ENCODE assay signal across 16 cellular contexts in the genomic region with DNA sequence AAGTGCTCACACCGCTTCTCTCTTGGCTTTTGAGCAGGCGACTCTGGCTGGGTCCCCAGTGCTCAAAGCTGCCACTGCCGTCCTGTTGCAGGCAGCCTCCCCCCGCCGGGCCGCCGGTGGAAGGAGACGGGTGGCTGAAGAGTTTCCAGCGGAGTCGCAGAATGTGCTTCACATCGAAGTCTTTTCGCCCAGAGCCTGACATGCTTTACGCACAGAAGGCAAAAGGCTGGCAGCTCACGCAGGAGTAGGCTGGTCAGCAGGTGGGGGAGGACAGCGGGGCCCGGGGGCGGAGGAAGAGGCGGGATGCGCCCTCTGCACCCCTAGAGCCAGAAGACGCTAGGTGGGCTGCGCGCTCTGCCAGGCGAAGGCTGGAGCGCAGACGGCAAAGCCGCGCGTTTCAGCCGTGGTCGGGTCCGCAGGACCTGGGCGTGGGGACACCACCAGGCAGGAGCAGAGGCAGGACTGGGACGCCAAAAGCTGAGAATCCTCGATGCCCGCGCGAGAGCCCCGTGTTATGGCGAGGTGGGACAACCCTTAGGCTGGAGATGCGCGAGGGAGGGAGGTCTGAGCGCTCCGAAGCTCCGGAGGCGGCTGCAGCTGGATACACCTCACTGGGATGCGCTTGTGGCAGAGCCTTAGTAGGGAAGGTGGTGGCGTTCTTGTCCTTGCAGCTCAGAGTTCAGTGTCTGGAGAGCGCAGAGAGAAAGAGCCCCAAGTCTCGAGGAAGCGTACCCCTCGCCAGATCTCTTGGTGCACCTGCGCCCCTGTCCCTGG. TPM values are rescaled to one million over a fixed set of nuclear protein-coding genes. Genes with fewer than 3 reads are reported as not detected.
DNase-seq lines count a peak whose midpoint lies in the region; ATAC-seq and TF ChIP-seq lines count a peak whose summit lies in the region.
"Had no signal": no experiment of that assay in that cellular context is flagged by ENCODE, and none has a peak within 500 bp of the region (broad histone marks: within the 10 kb centered on the region; RNA-seq: fewer than 3 reads in every experiment).

A gene (plus strand): TSS at position 329 of the 774 bp plus-strand sequence.

- TF ChIP-seq POLR2A in thyroid gland (IDR thresholded peaks at IDR 0.05), result no peak

- H3K27me3 Mint-ChIP-seq in glutamatergic neuron (ENCODE audit: unreplicated experiment) (peaks cover 5% of the 10 kb centered on the region), neural progenitor cell (ENCODE audit: insufficient read depth, low read depth) (peaks cover 16% of the 10 kb centered on the region)
- H3K27me3 Mint-ChIP-seq: CD4-positive, alpha-beta T cell had no signal

- H3K27ac Mint-ChIP-seq in glutamatergic neuron (ENCODE audit: unreplicated experiment) (no peak within 1 kb of the TSS), neural progenitor cell (no peak within 1 kb of the TSS)
- H3K27ac Mint-ChIP-seq: CD4-positive, alpha-beta T cell; dendritic cell treated with granulocyte-macrophage colony-stimulating factor and Interleukin-4, amounts not matched to agents 40 ng/mL and 50 ng/mL, for 4 days had no signal

- H3K9me3 ChIP-seq in NT2/D1 (ENCODE audit: insufficient read depth, low read length), result no peaks in the 10 kb centered on the region
- no peaks in the 10 kb centered on the region for H3K9me3 ChIP-seq in neural progenitor cell (ENCODE audit: low read depth)
- no peaks in the 10 kb centered on the region for H3K9me3 ChIP-seq in thyroid gland
- H3K9me3 ChIP-seq: psoas muscle had no signal

- peak within 1 kb of the TSS; percentile 89 for H3K4me3 Mint-ChIP-seq in glutamatergic neuron (ENCODE audit: unreplicated experiment)
- H3K4me3 Mint-ChIP-seq in neural progenitor cell, result peak within 1 kb of the TSS; percentile 88
- H3K4me3 Mint-ChIP-seq: CD4-positive, alpha-beta T cell; dendritic cell treated with granulocyte-macrophage colony-stimulating factor and Interleukin-4, amounts not matched to agents 40 ng/mL and 50 ng/mL, for 4 days had no signal

- intact Hi-C loops in thyroid gland (cut with DNase I), result no loop called here

- H3K9me3 Mint-ChIP-seq in glutamatergic neuron (ENCODE audit: unreplicated experiment) (peaks cover 1% of the 10 kb centered on the region), neural progenitor cell (no peaks in the 10 kb centered on the region)
- H3K9me3 Mint-ChIP-seq: dendritic cell treated with granulocyte-macrophage colony-stimulating factor and Interleukin-4, amounts not matched to agents 40 ng/mL and 50 ng/mL, for 4 days had no signal

- H3K36me3 Mint-ChIP-seq in glutamatergic neuron (ENCODE audit: unreplicated experiment), result no peaks in the 10 kb centered on the region
- H3K36me3 Mint-ChIP-seq in neural progenitor cell, result no peaks in the 10 kb centered on the region

- H3K36me3 ChIP-seq in H7 (replicated peaks; ENCODE audit: control insufficient read depth, insufficient read depth, low read length) (no peaks in the 10 kb centered on the region), NT2/D1 (ENCODE audit: insufficient read depth, insufficient read length, low read length) (no peaks in the 10 kb centered on the region), neural progenitor cell (no peaks in the 10 kb centered on the region), thyroid gland (no peaks in the 10 kb centered on the region)

- H3K4me3 ChIP-seq in H7 (ENCODE audit: insufficient read depth, low read depth, low read length) (peak within 1 kb of the TSS; percentile 38), NT2/D1 (ENCODE audit: insufficient read length, low read depth) (peak within 1 kb of the TSS; percentile 28), neural progenitor cell (peak within 1 kb of the TSS; percentile 65), thyroid gland (replicated peaks in 1 of 3) (no peak within 1 kb of the TSS)
- H3K4me3 ChIP-seq: GM23248, psoas muscle had no signal

- no peaks in the 10 kb centered on the region for H3F3A ChIP-seq in neural progenitor cell (ENCODE audit: low read depth)

- no peak for ATAC-seq in activated CD4-positive, CD25-positive, alpha-beta regulatory T cell treated with anti-CD3 and anti-CD28 coated beads, Interleukin-2, amount 50 U/mL, for 24 hours
- no peak for ATAC-seq in GM19023 (IDR thresholded peaks at IDR 0.05; ENCODE audit: unreplicated experiment)
- ATAC-seq: psoas muscle had no signal

- WGBS in thyroid gland, 2 donors, result 4 to 6% methylated on average over 37 to 40 of the region's 52 CpGs

- H3K79me2 ChIP-seq in neural progenitor cell (ENCODE audit: low read depth), result no peaks in the 10 kb centered on the region

- TF ChIP-seq CTCF in glutamatergic neuron (IDR thresholded peaks at IDR 0.05; ENCODE audit: partially characterized antibody, unreplicated experiment), result no peak
- TF ChIP-seq CTCF in neural progenitor cell (IDR thresholded peaks at IDR 0.05), result no peak
- no peak for TF ChIP-seq CTCF in thyroid gland (IDR thresholded peaks at IDR 0.05)

- H3K4me1 ChIP-seq in NT2/D1 (ENCODE audit: insufficient read depth, insufficient read length) (no peaks in the 10 kb centered on the region), neural progenitor cell (peaks cover 4% of the 10 kb centered on the region), thyroid gland (no peaks in the 10 kb centered on the region)
- H3K4me1 ChIP-seq: psoas muscle had no signal

- peak; percentile 50 for DNase-seq in H7
- DNase-seq in NT2/D1 (ENCODE audit: low read depth, low spot score), result no peak
- DNase-seq in glutamatergic neuron, result peak; percentile 51
- DNase-seq in neural progenitor cell (ENCODE audit: low spot score), result peak; percentile 61
- DNase-seq in thyroid gland, result no peak
- no peak for DNase-seq in activated CD4-positive, alpha-beta T cell treated with anti-CD3 and anti-CD28 coated beads for 1 hour
- DNase-seq: activated CD4-positive, alpha-beta T cell treated with anti-CD3 and anti-CD28 coated beads for 48 hours; activated naive CD4-positive, alpha-beta T cell; CD4-positive, alpha-beta T cell; GM23248; NCI-H1105 treated with DMSO at 0.1 percent for 48 hours; psoas muscle; stimulated activated CD4-positive, alpha-beta T cell treated with anti-CD3 and anti-CD28 coated beads, Interleukin-4, amount 100 ng/mL, for 24 hours had no signal

- peak within 1 kb of the TSS; percentile 100 for H3K4me2 ChIP-seq in neural progenitor cell

- H4K20me1 ChIP-seq in neural progenitor cell (ENCODE audit: low read depth), result no peaks in the 10 kb centered on the region

- peaks cover 40% of the 10 kb centered on the region for H3K27me3 ChIP-seq in H7 (ENCODE audit: control insufficient read depth, insufficient read depth, low read length)
- peaks cover 28% of the 10 kb centered on the region for H3K27me3 ChIP-seq in NT2/D1 (ENCODE audit: insufficient read depth, insufficient read length)
- H3K27me3 ChIP-seq in neural progenitor cell, result peaks cover 76% of the 10 kb centered on the region
- no peaks in the 10 kb centered on the region for H3K27me3 ChIP-seq in thyroid gland

- no peak within 1 kb of the TSS for H3K27ac ChIP-seq in neural progenitor cell
- no peak within 1 kb of the TSS for H3K27ac ChIP-seq in thyroid gland
- H3K27ac ChIP-seq: GM23248, psoas muscle had no signal

- no peak within 1 kb of the TSS for H3K9ac ChIP-seq in NT2/D1 (ENCODE audit: insufficient read length, low read depth)
- H3K9ac ChIP-seq in neural progenitor cell, result no peak within 1 kb of the TSS
- H3K9ac ChIP-seq: GM23248 had no signal

- H2AFZ ChIP-seq in neural progenitor cell (replicated peaks), result peak within 1 kb of the TSS; percentile 98
- H2AFZ ChIP-seq: GM23248 had no signal

- H3K4me1 Mint-ChIP-seq in glutamatergic neuron (ENCODE audit: low read depth, unreplicated experiment) (no peaks in the 10 kb centered on the region), neural progenitor cell (peaks cover 2% of the 10 kb centered on the region)

RNA-seq across cellular contexts. Expression of the gene that starts here (rescaled TPM):
- not detected in 2 replicates for total RNA-seq in H7 (2014; rRNA removed; shearing (Covaris generic))
- total RNA-seq in glutamatergic neuron (ENCODE audit: unreplicated experiment) (not detected), neural progenitor cell (ENCODE audit: low replicate concordance) (not detected in 2 replicates), thyroid gland (not detected)
- total RNA-seq: CD4-positive, alpha-beta T cell; GM23248; psoas muscle had no signal

Comparison
In these comparisons a context has a peak if more than half of its experiments do, and no peak if none do; other contexts are left out.
1. Peak in DNase-seq and H3K4me3 ChIP-seq in H7; RNA of the gene not detected or under 1 TPM.
2. Peak in DNase-seq in glutamatergic neuron; RNA of the gene not detected or under 1 TPM.
3. Peak in DNase-seq, H3K4me3 ChIP-seq and H3K4me2 ChIP-seq in neural progenitor cell; RNA of the gene not detected or under 1 TPM.